8 cellular contexts compared by ENCODE assay signal in genomic region chr4:165872443-165873297, GRCh38. TPM values are rescaled to one million over a fixed set of nuclear protein-coding genes. Genes with fewer than 3 reads are reported as not detected.
DNase-seq lines count a peak whose midpoint lies in the region; ATAC-seq, FAIRE-seq and TF ChIP-seq lines count a peak whose summit lies in the region.

TLL1 (plus strand) TSS chr4:165873237; CDS start chr4:165873905, 668 bp downstream.

- TF ChIP-seq RAD21 in H1 (IDR thresholded peaks at IDR 0.05 in 1 of 2, conservative IDR thresholded peaks at IDR 0.05 in 1 of 2; ENCODE audit: low read depth in 2 of 2, low read length in 2 of 2): no peak

- no peak within 1 kb of the TSS for H2AK5ac ChIP-seq in H1 (ENCODE audit: low read depth, low read length)

- no peak within 1 kb of the TSS for H3K4ac ChIP-seq in H1 (replicated peaks; ENCODE audit: insufficient read length, low read depth, low read length)

- CTCF ChIA-PET in H1 (lab: Charles Lee; ENCODE audit: partially characterized antibody): interaction anchor here (1.2 to 1.5 kb wide), 3 partner anchors 12 to 379 kb away, joined by 3 to 4 read pairs (median 3); no protein-coding TSS in a partner anchor

- peak within 1 kb of the TSS; percentile 61 for H2AFZ ChIP-seq in H1 (ENCODE audit: low read length)

- peaks cover 16% of the 10 kb centered on the region for H3K23me2 ChIP-seq in H1 (ENCODE audit: low read depth, low read length)

- no peak for TF ChIP-seq EP300 in H1 (IDR thresholded peaks at IDR 0.05; ENCODE audit: borderline replicate concordance in 1 of 2, low read depth in 2 of 2, low read length in 2 of 2)

- peak; percentile 85 for DNase-seq in NCI-H146 (lab: John Stamatoyannopoulos, UW)
- no peak for DNase-seq in H1 (ENCODE audit: low read depth in 1 of 2, low spot score in 2 of 2)
- DNase-seq in NCI-H2196 treated with DMSO at 0.1 percent for 48 hours (lab: John Stamatoyannopoulos, UW; ENCODE audit: unreplicated experiment): no peak
- DNase-seq in ureter (ENCODE audit: low spot score): no peak
- no peak for DNase-seq in activated CD4-positive, CD25-positive, alpha-beta regulatory T cell treated with anti-CD3 and anti-CD28 coated beads, Interleukin-2, amount 50 U/mL, for 72 hours

- no peak within 1 kb of the TSS for H2BK12ac ChIP-seq in H1 (ENCODE audit: low read depth, low read length)

- no peaks in the 10 kb centered on the region for H3K79me2 ChIP-seq in H1 (ENCODE audit: control insufficient read depth in 1 of 2, insufficient read depth in 2 of 2, low read length in 2 of 2)

- H3K27me3 ChIP-seq in H1 (replicated peaks in 1 of 4; ENCODE audit: control insufficient read depth in 3 of 4, extremely low read depth in 1 of 4, insufficient read depth in 3 of 4, low read length in 3 of 4) (peaks cover 18 to 49% (median 37%) of the 10 kb centered on the region in 4 experiments), mucosa of stomach (ENCODE audit: control insufficient read depth, insufficient read depth, low read length) (peaks cover 39% of the 10 kb centered on the region)

- no peaks in the 10 kb centered on the region for H3K79me1 ChIP-seq in H1 (ENCODE audit: low read depth, low read length)

- 5% methylated on average over 25 of the region's 25 CpGs; no CpG with 5 or more reads in 1 of the 2 experiments for WGBS in H1 (ENCODE audit: extremely low coverage in 1 of 2, insufficient coverage in 1 of 2, insufficient read length in 1 of 2, insufficient replicate concordance in 2 of 2, low coverage in 1 of 2, low lambda C conversion rate in 2 of 2, missing lambda C conversion rate in 1 of 2), 2 experiments

- ATAC-seq in HG03565 (IDR thresholded peaks at IDR 0.05; ENCODE audit: unreplicated experiment): no peak

- no peak within 1 kb of the TSS for H2BK5ac ChIP-seq in H1 (ENCODE audit: low read depth, low read length)

- POLR2A ChIA-PET in H1 (lab: Charles Lee; ENCODE audit: partially characterized antibody): no interaction called here

- no peak within 1 kb of the TSS for H3K23ac ChIP-seq in H1 (ENCODE audit: insufficient read length)

- peak within 1 kb of the TSS; percentile 94 to 95 for H3K4me2 ChIP-seq in H1 (ENCODE audit: insufficient read depth in 1 of 2, low read depth in 2 of 2, low read length in 2 of 2)

- H4K91ac ChIP-seq in H1 (replicated peaks; ENCODE audit: insufficient read length, low read length): peak within 1 kb of the TSS; percentile 67

- H3K9ac ChIP-seq in H1 (replicated peaks in 1 of 4; ENCODE audit: extremely low read depth in 1 of 4, low read depth in 3 of 4, low read length in 3 of 4): peak within 1 kb of the TSS in 1 of 4 experiments; percentile 1; a peak in 3 of 7 replicates
- no peak within 1 kb of the TSS for H3K9ac ChIP-seq in mucosa of stomach (ENCODE audit: low read length)

- no peak within 1 kb of the TSS for H2BK120ac ChIP-seq in H1 (replicated peaks; ENCODE audit: low read depth, low read length)

- no peak within 1 kb of the TSS for H2BK15ac ChIP-seq in H1 (ENCODE audit: low read length)

- no peak within 1 kb of the TSS for H4K8ac ChIP-seq in H1 (ENCODE audit: extremely low read depth, insufficient read depth, low read length)

- H3K56ac ChIP-seq in H1 (replicated peaks; ENCODE audit: insufficient read length, low read depth, low read length): no peak within 1 kb of the TSS

- H2BK20ac ChIP-seq in H1 (ENCODE audit: low read length): no peak within 1 kb of the TSS

- no peaks in the 10 kb centered on the region for H3K9me3 ChIP-seq in H1 (ENCODE audit: insufficient read depth in 2 of 2, low read depth in 1 of 2, low read length in 1 of 2)
- no peaks in the 10 kb centered on the region for H3K9me3 ChIP-seq in mucosa of stomach (ENCODE audit: control insufficient read depth, low read length)

- no peak for FAIRE-seq in H1 (lab: Jason Lieb, UNC)

- no peak within 1 kb of the TSS for H4K5ac ChIP-seq in H1 (ENCODE audit: insufficient read length, low read depth, low read length)

- H3K4me3 ChIP-seq in H1 (ENCODE audit: extremely low read depth in 1 of 4, insufficient read depth in 2 of 4, low read depth in 3 of 4, low read length in 4 of 4): peak within 1 kb of the TSS; percentile 58 to 74 (median 64)
- peak within 1 kb of the TSS; percentile 27 for H3K4me3 ChIP-seq in mucosa of stomach (ENCODE audit: low read length)

- H3K18ac ChIP-seq in H1 (ENCODE audit: extremely low read depth, low read length): peak within 1 kb of the TSS; percentile 6; the same call in 1 of the 2 replicates

- H3K36me3 ChIP-seq in H1 (ENCODE audit: control insufficient read depth in 2 of 4, insufficient read depth in 4 of 4, low read length in 3 of 4) (no peaks in the 10 kb centered on the region), mucosa of stomach (ENCODE audit: control insufficient read depth, insufficient read depth, low read length) (no peaks in the 10 kb centered on the region)

- no peak for TF ChIP-seq POLR2A in H1 (IDR thresholded peaks at IDR 0.05; ENCODE audit: control extremely low read depth in 1 of 2, low read depth in 2 of 2, low read length in 2 of 2)

- H4K20me1 ChIP-seq in H1 (replicated peaks in 1 of 2; ENCODE audit: control insufficient read depth in 1 of 2, insufficient read depth in 2 of 2, low read length in 2 of 2): no peaks in the 10 kb centered on the region

- no peak within 1 kb of the TSS for H3K14ac ChIP-seq in H1 (ENCODE audit: insufficient read length)

- H3K4me1 ChIP-seq in H1 (replicated peaks in 1 of 4; ENCODE audit: control insufficient read depth in 3 of 4, insufficient read depth in 4 of 4, low read length in 3 of 4) (peaks cover 3 to 8% (median 5%) of the 10 kb centered on the region in 4 experiments; a peak in 5 of 7 replicates), mucosa of stomach (ENCODE audit: control insufficient read depth, insufficient read depth, low read length) (no peaks in the 10 kb centered on the region)

- H3K27ac ChIP-seq in C4-2B (peak within 1 kb of the TSS; percentile 21; the same call in 1 of the 2 replicates), H1 (ENCODE audit: low read depth, low read length) (no peak within 1 kb of the TSS)

- TF ChIP-seq CTCF in C4-2B (conservative IDR thresholded peaks at IDR 0.05) (no peak), H1 (IDR thresholded peaks at IDR 0.05; ENCODE audit: control extremely low read depth in 1 of 3, insufficient read depth in 1 of 3, low read depth in 1 of 3, low read length in 3 of 3) (no peak)

TF ChIP-seq in H1, 55 proteins besides CTCF, POLR2A, EP300 and RAD21:
- TF ChIP-seq HDAC2 (IDR thresholded peaks at IDR 0.05; ENCODE audit: borderline replicate concordance in 1 of 2, low read depth in 2 of 2, low read length in 2 of 2) (no peak), MAX (IDR thresholded peaks at IDR 0.05) (peak; percentile 46)

RNA-seq across cellular contexts. Expression of gene TLL1, which starts in this region (rescaled TPM):
- total RNA-seq in H1 (2021; fragmentation: NEBNext Ultra II Directional; extraction: Animal tissue kit (Norgen Biotek cat#: 25700)): 0.31 and 1.1 TPM in 2 replicates
- 0.16 and 0.18 TPM in 2 replicates for polyA plus RNA-seq in H1 (2011; rRNA removed)
- polyA plus RNA-seq in H1 (2011; cell fraction: cytosol; rRNA removed): 0.18 TPM
- 0.71 TPM for polyA plus RNA-seq in H1 (2011; cell fraction: nucleus; rRNA removed)
- polyA plus RNA-seq in H1 (2012, experiment 1 of 2): 0.25 to 0.56 TPM (median 0.44 TPM) in 4 replicates
- polyA plus RNA-seq in H1 (2012, experiment 2 of 2): 0.13 TPM
- polyA plus RNA-seq in H1 (2013, experiment 1 of 2): 0.45 TPM
- polyA plus RNA-seq in H1 (2013, experiment 2 of 2): 0.48 TPM
- 0.56 and 1.1 TPM in 2 replicates for polyA minus RNA-seq in H1 (2011; rRNA and poly(A)+ RNA removed)
- 1.2 TPM for polyA minus RNA-seq in H1 (2011; cell fraction: cytosol; rRNA and poly(A)+ RNA removed)
- polyA minus RNA-seq in H1 (2011; cell fraction: nucleus; rRNA and poly(A)+ RNA removed): 2.2 TPM
- 7.9 TPM for total RNA-seq in ureter
